ENCODE assay signal across 8 cellular contexts in genomic region chr20:61896058-61896961, GRCh38.
A peak's percentile ranks its signal among the peaks of the same experiment; 100 is the strongest.
DNase-seq lines count a peak whose midpoint lies in the region; ATAC-seq and TF ChIP-seq lines count a peak whose summit lies in the region.

No MANE protein-coding gene starts in this region.

- H4K20me1 ChIP-seq in BLaER1 (no peaks in the 10 kb centered on the region), hepatocyte (ENCODE audit: insufficient read depth, poor library complexity, severe bottlenecking) (no peaks in the 10 kb centered on the region)

- WGBS in hepatocyte (ENCODE audit: low lambda C conversion rate, missing lambda C conversion rate), result 34% methylated on average over 27 of the region's 28 CpGs

- intact Hi-C loops in ascending aorta (cut with DNase I), result no loop called here

- no peaks in the 10 kb centered on the region for H3K9me3 ChIP-seq in BLaER1
- H3K9me3 ChIP-seq in ascending aorta, result no peaks in the 10 kb centered on the region
- no peaks in the 10 kb centered on the region for H3K9me3 ChIP-seq in hepatocyte (ENCODE audit: low read depth)

- H3K4me3 ChIP-seq in BLaER1, result no peak overlapping the region
- H3K4me3 ChIP-seq in ascending aorta, result no peak overlapping the region
- no peak overlapping the region for H3K4me3 ChIP-seq in hepatocyte

- H3K27ac ChIP-seq in BLaER1, result no peak overlapping the region
- H3K27ac ChIP-seq in ascending aorta, result no peak overlapping the region
- no peak overlapping the region for H3K27ac ChIP-seq in hepatocyte

- H3K27me3 ChIP-seq in BLaER1, result no peaks in the 10 kb centered on the region
- no peaks in the 10 kb centered on the region for H3K27me3 ChIP-seq in ascending aorta
- no peaks in the 10 kb centered on the region for H3K27me3 ChIP-seq in hepatocyte

- H3K4me2 ChIP-seq in BLaER1, result peak overlapping the region; percentile 49
- H3K4me2 ChIP-seq in hepatocyte, result no peak overlapping the region

- H3K4me1 ChIP-seq in BLaER1 (peaks cover 21% of the 10 kb centered on the region), ascending aorta (no peaks in the 10 kb centered on the region), hepatocyte (ENCODE audit: insufficient read depth) (no peaks in the 10 kb centered on the region)

- ATAC-seq in HG03039 (IDR thresholded peaks at IDR 0.05; ENCODE audit: unreplicated experiment) (no peak), GM21381 (IDR thresholded peaks at IDR 0.05; ENCODE audit: unreplicated experiment) (no peak)

- DNase-seq in GM19240 (ENCODE audit: insufficient read length, low spot score) (peak; percentile 43), NCI-H69 (lab: John Stamatoyannopoulos, UW) (peak; percentile 49), ascending aorta (ENCODE audit: low spot score in 2 of 2) (no peak), hepatocyte (ENCODE audit: low spot score) (peak; percentile 76)
- DNase-seq in stimulated activated CD4-positive, alpha-beta T cell treated with anti-CD3 and anti-CD28 coated beads, Interleukin-1b, Interleukin-23, amount 100 ng/mL, for 48 hours, result peak; percentile 18

- H3K36me3 ChIP-seq in BLaER1, result no peaks in the 10 kb centered on the region
- no peaks in the 10 kb centered on the region for H3K36me3 ChIP-seq in ascending aorta
- no peaks in the 10 kb centered on the region for H3K36me3 ChIP-seq in hepatocyte (replicated peaks; ENCODE audit: insufficient read depth, low read depth)

- TF ChIP-seq CTCF in ascending aorta (IDR thresholded peaks at IDR 0.05) (peak; percentile 10 to 50 (median 27)), hepatocyte (IDR thresholded peaks at IDR 0.05; ENCODE audit: poor library complexity) (peak; percentile 73)

- H3K9me2 ChIP-seq in hepatocyte (replicated peaks; ENCODE audit: insufficient read depth), result no peaks in the 10 kb centered on the region

- H2AFZ ChIP-seq in hepatocyte, result no peak overlapping the region

- no peaks in the 10 kb centered on the region for H3K79me2 ChIP-seq in hepatocyte

- H3K9ac ChIP-seq in BLaER1, result no peak overlapping the region

Comparison
In these comparisons a context has a peak if more than half of its experiments do, and no peak if none do; other contexts are left out.
1. DNase-seq: peak in GM19240 (single experiment), NCI-H69 (single experiment), hepatocyte (single experiment) and stimulated activated CD4-positive, alpha-beta T cell treated with anti-CD3 and anti-CD28 coated beads, Interleukin-1b, Interleukin-23, amount 100 ng/mL, for 48 hours (single experiment); none in ascending aorta (0 of 2).